ENCODE assay signal across 11 cellular contexts in the genomic region with DNA sequence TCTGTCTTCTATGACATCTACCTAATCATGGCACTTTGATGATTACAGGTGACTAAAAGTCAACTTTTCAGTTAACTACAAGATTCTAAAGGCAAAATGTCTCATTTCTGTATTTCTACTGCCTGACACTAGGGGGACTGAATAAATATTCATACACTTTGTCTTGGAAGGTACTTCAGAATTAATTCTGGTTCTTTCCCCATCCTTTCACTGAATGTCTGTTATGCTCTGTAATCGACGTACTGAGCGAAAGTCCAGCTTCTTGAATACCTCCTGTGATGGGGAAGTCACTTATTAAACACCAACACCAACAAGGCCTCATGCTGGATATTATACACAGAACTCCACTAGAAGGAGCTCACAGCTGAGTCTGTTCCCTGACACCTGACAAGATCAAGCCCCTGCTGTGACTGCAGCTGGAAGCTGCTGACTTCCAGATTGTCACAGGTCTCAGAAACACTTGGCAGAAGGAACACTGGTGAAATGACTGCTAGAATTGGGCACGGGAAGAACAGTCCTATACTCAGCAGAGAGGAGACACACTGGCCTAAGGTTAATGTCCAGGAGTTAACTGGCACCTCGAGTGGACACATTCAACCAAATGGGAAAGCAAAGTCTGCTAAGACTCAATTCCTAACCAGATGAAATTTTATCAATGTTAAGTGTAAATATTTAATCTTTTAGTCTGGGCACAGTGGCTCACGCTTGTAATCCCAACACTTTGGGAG. TPM values are rescaled to one million over a fixed set of nuclear protein-coding genes. Genes with fewer than 3 reads are reported as not detected.
DNase-seq lines count a peak whose midpoint lies in the region; ATAC-seq and TF ChIP-seq lines count a peak whose summit lies in the region.
"Had no signal": no experiment of that assay in that cellular context is flagged by ENCODE, and none has a peak within 500 bp of the region (broad histone marks: within the 10 kb centered on the region; RNA-seq: fewer than 3 reads in every experiment).

No MANE protein-coding gene starts in this region.

- POLR2A ChIA-PET in A673 (lab: Charles Lee; ENCODE audit: low non-redundant PET) = no interaction called here

- H3K36me3 ChIP-seq in A673 (ENCODE audit: insufficient read depth, low read length, poor library complexity, severe bottlenecking) (peaks cover 18% of the 10 kb centered on the region), heart right ventricle (peaks cover 0 to 67% (median 8%) of the 10 kb centered on the region in 9 donors)

- peak; percentile 69 for TF ChIP-seq CTCF in A673 (conservative IDR thresholded peaks at IDR 0.05; ENCODE audit: low read depth, low read length)
- TF ChIP-seq CTCF in GM12874 (IDR thresholded peaks at IDR 0.05; ENCODE audit: insufficient read depth, low read depth, low read length) = peak; percentile 12; the same call in 1 of the 2 replicates
- TF ChIP-seq CTCF in heart right ventricle (IDR thresholded peaks at IDR 0.05) = peak in 6 of 9 donors; percentile 6 to 42 (median 27)

- no peaks in the 10 kb centered on the region for H3K27me3 ChIP-seq in A673 (replicated peaks; ENCODE audit: insufficient read depth, low read depth, low read length, poor library complexity)
- H3K27me3 ChIP-seq in heart right ventricle = no peaks in the 10 kb centered on the region
- H3K27me3 ChIP-seq: Peyer's patch had no signal

- H3K4me3 ChIP-seq in A673 (ENCODE audit: low read depth, low read length, poor library complexity, severe bottlenecking) = no peak overlapping the region
- H3K4me3 ChIP-seq in heart right ventricle = no peak overlapping the region
- H3K4me3 ChIP-seq: Peyer's patch had no signal

- H3K27ac ChIP-seq in A673 (ENCODE audit: low read depth, low read length, poor library complexity, severe bottlenecking) (no peak overlapping the region), heart right ventricle (peak overlapping the region in 4 of 10 donors; percentile 17 to 36 (median 24))
- H3K27ac ChIP-seq: Peyer's patch had no signal

- intact Hi-C loops in A673 (cut with micrococcal nuclease; ENCODE audit: unreplicated experiment) (no loop called here), heart right ventricle (cut with DNase I) (no loop called here)

- peaks cover 14% of the 10 kb centered on the region for H3K36me3 Mint-ChIP-seq in T-helper 17 cell (ENCODE audit: low read depth)

- ATAC-seq in T-helper 17 cell (no peak), heart right ventricle (peak; percentile 49 to 92 (median 78)), GM18858 (IDR thresholded peaks at IDR 0.05; ENCODE audit: unreplicated experiment) (no peak)
- ATAC-seq: naive thymus-derived CD8-positive, alpha-beta T cell had no signal

- H3K4me3 Mint-ChIP-seq in T-helper 17 cell = no peak overlapping the region
- H3K4me3 Mint-ChIP-seq: naive thymus-derived CD8-positive, alpha-beta T cell had no signal

- H3K4me1 ChIP-seq in A673 (ENCODE audit: insufficient read depth, low read length, poor library complexity, severe bottlenecking) = no peaks in the 10 kb centered on the region
- peaks cover 0 to 14% (median 0%) of the 10 kb centered on the region in 9 donors for H3K4me1 ChIP-seq in heart right ventricle
- H3K4me1 ChIP-seq: Peyer's patch had no signal

- DNase-seq in A673 (ENCODE audit: low spot score) (peak; percentile 17), T-helper 17 cell (no peak), heart right ventricle (no peak), activated gamma-delta T cell (lab: John Stamatoyannopoulos, UW) (no peak)
- no peak for DNase-seq in activated naive CD4-positive, alpha-beta T cell treated with Interleukin-2 at 50 U/mL for 16 hours
- DNase-seq in stimulated activated CD4-positive, alpha-beta T cell treated with anti-CD3 and anti-CD28 coated beads, Interleukin-4, amount 100 ng/mL, for 1 hour = no peak
- DNase-seq: effector CD4-positive, alpha-beta T cell; naive thymus-derived CD8-positive, alpha-beta T cell; Peyer's patch had no signal

- 75 to 78% methylated on average over 6 of the region's 6 CpGs for WGBS in heart right ventricle, 2 donors

- no peaks in the 10 kb centered on the region for H3K9me3 ChIP-seq in A673 (ENCODE audit: low read depth, low read length, poor library complexity, severe bottlenecking)
- H3K9me3 ChIP-seq in T-helper 17 cell (ENCODE audit: control insufficient read depth, low read length, poor library complexity, severe bottlenecking) = no peaks in the 10 kb centered on the region
- H3K9me3 ChIP-seq in heart right ventricle = no peaks in the 10 kb centered on the region
- H3K9me3 ChIP-seq: Peyer's patch had no signal

- no peaks in the 10 kb centered on the region for H3K27me3 Mint-ChIP-seq in T-helper 17 cell
- H3K27me3 Mint-ChIP-seq: naive thymus-derived CD8-positive, alpha-beta T cell had no signal

- CTCF ChIA-PET in A673 (lab: Charles Lee) = interaction anchor here (0.5 to 0.6 kb wide), 2 partner anchors 11 to 18 kb away, joined by 3 to 6 read pairs; no protein-coding TSS in a partner anchor

- BruUV-seq in A673 (replicated peaks; lab: Mats Ljungman, UMichigan) = no TSS peak

- H3K4me1 Mint-ChIP-seq in T-helper 17 cell = peaks cover 17% of the 10 kb centered on the region

- H3K27ac Mint-ChIP-seq in T-helper 17 cell = peak overlapping the region; percentile 22

RNA-seq across cellular contexts. Expression of a gene that starts 31.9 kb away (rescaled TPM):
- total RNA-seq in A673 (2021) = 129 and 130 TPM in 2 replicates
- total RNA-seq in T-helper 17 cell = 10 to 100 TPM; 78.3 to 86.6 TPM
- total RNA-seq in heart right ventricle = 100 to 1,000 TPM in 8 of 10 donors, 10 to 100 TPM in 2; 95.1 to 129 (median 121) TPM
- polyA plus RNA-seq in heart right ventricle = 100 to 1,000 TPM in 1 of 2 donors, 10 to 100 TPM in 1; 84.3 to 341 TPM

RNA-seq across cellular contexts. Expression of a gene that starts 32.2 kb away (rescaled TPM):
- 91.0 and 109 TPM in 2 replicates for total RNA-seq in A673 (2021)
- 10 to 100 TPM in 1 of 2 donors, 1 to 10 TPM in 1; 8.8 to 14.8 TPM for total RNA-seq in T-helper 17 cell
- 10 to 100 TPM in 6 of 10 donors, 1 to 10 TPM in 4; 6.3 to 16.2 (median 11.0) TPM for total RNA-seq in heart right ventricle
- 1 to 10 TPM in 1 of 2 donors, under 1 TPM in 1; 0.95 to 5.1 TPM for polyA plus RNA-seq in heart right ventricle

Comparison
In these comparisons a context has a peak if more than half of its experiments do, and no peak if none do; other contexts are left out.
1. CTCF ChIP-seq: peak in every context shown above with its lines; median percentile 69 in A673; 27 in heart right ventricle; 12 in GM12874.
2. ATAC-seq: peak in heart right ventricle (8 of 8); none in T-helper 17 cell (single experiment) and GM18858 (single experiment).